Comparison of ENCODE assay signal across 1 cellular context in genomic region chr11:76918941-76919386, GRCh38.
TF ChIP-seq lines count a peak whose summit lies in the region.

No MANE protein-coding gene starts in this region.

TF ChIP-seq in neural cell, 6 proteins besides CTCF, POLR2A, EP300 and RAD21 (continued from another document):
- TF ChIP-seq MXI1 (conservative IDR thresholded peaks at IDR 0.05; ENCODE audit: poor library complexity, severe bottlenecking) (no peak), POLR2AphosphoS5 (IDR thresholded peaks at IDR 0.05) (no peak)
